ENCODE assay signal across 29 cellular contexts in the genomic region with DNA sequence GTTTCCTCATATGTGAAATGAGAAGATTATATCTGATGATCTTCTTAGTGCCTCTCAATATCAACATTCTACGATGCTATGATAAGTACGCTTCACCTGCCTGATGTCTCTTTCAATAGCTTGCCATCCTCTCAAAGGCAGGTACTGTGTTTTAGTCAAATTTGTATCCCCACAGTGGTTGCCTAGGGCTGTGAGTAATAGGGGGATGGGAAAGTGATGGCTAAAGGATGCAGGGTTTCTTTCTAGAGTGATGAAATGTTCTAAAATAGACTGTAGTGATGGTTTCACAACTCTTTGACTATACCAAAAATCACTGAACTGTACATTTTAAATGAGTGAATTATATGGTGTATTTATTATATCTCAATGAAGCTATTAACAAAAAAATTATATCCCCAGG.
"Had no signal": no experiment of that assay in that cellular context is flagged by ENCODE, and none has a peak within 500 bp of the region (broad histone marks: within the 10 kb centered on the region; RNA-seq: fewer than 3 reads in every experiment).

No MANE protein-coding gene starts in this region.

- H3K9me3 ChIP-seq: MG63, SJCRH30 had no signal

- H3K36me3 ChIP-seq: MG63, SJCRH30 had no signal

- H3K4me1 Mint-ChIP-seq: T-cell had no signal

- H3K4me1 ChIP-seq: SJCRH30 had no signal

- H3K9me3 Mint-ChIP-seq: T-cell had no signal

- H3K4me3 ChIP-seq: MG63, PC-9, SJCRH30, SK-N-MC had no signal

- H3K36me3 Mint-ChIP-seq: T-cell had no signal

- H3K27ac Mint-ChIP-seq: T-cell had no signal

- H3K27me3 ChIP-seq: MG63, SJCRH30 had no signal

- H3K27ac ChIP-seq: PC-9, RWPE1, SJCRH30, SK-N-MC had no signal

- DNase-seq: Kasumi-1, MG63, NCI-H1092, NCI-H1105 treated with DMSO at 0.1 percent for 48 hours, NCI-H1417, NCI-H1436, NCI-H146, NCI-H1694, NCI-H187, NCI-H1930, NCI-H2029 treated with DMSO at 0.1 percent for 48 hours, NCI-H2081 treated with DMSO at 0.1 percent for 48 hours, NCI-H226, NCI-H446 treated with DMSO at 0.1 percent for 48 hours, NCI-H510A, NCI-H524, NCI-H69, NCI-H748 treated with DMSO at 0.1 percent for 48 hours, NCI-H82, PC-9, SHP77, SIG-M5, SJCRH30, T-cell had no signal

- H2AFZ ChIP-seq: PC-9 had no signal

- H3K4me3 Mint-ChIP-seq: T-cell had no signal

- H3K4me2 ChIP-seq: PC-9 had no signal

- ATAC-seq: Panc1, Right ventricle myocardium inferior, SK-N-SH treated with all-trans-retinoic acid at 6 μM for 48 hours, T-cell had no signal
